In the genomic region with DNA sequence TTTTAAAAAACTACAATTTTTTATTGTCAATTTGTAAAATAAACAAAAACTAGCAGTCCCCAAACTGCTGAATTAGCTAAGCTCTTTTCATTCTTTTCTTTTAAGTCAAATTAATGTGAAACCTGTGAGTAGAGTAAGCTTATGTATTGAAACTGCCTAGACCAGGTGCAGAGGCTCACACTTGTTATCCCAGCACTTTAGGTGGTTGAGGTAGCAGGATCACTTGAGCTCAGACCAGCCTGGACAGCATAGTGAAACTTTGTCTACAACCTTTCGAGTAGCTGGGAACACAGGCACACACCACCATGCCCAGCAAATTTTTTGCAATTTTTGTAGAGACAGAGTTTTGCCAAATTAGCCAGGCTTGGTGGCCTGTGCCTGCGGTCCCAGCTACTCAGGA, we compare ENCODE assay signal across 20 cellular contexts. TPM values are rescaled to one million over a fixed set of nuclear protein-coding genes. Genes with fewer than 3 reads are reported as not detected.
DNase-seq lines count a peak whose midpoint lies in the region; ATAC-seq, FAIRE-seq and TF ChIP-seq lines count a peak whose summit lies in the region.
"Had no signal": no experiment of that assay in that cellular context is flagged by ENCODE, and none has a peak within 500 bp of the region (broad histone marks: within the 10 kb centered on the region; RNA-seq: fewer than 3 reads in every experiment).

No MANE protein-coding gene starts in this region.

- H3K4me3 ChIP-seq in HepG2 (replicated peaks in 1 of 3; ENCODE audit: insufficient read depth in 1 of 3, low read depth in 2 of 3, low read length in 3 of 3), result no peak overlapping the region
- no peak overlapping the region for H3K4me3 ChIP-seq in right lobe of liver
- no peak overlapping the region for H3K4me3 ChIP-seq in MG63
- H3K4me3 ChIP-seq in esophagus muscularis mucosa, result no peak overlapping the region

- ATAC-seq in HepG2 (peak; percentile 54), right lobe of liver (no peak), HG02798 (IDR thresholded peaks at IDR 0.05; ENCODE audit: poor library complexity, unreplicated experiment) (peak; percentile 58), GM21528 (IDR thresholded peaks at IDR 0.05; ENCODE audit: low FRiP score, unreplicated experiment) (no peak)

- peaks cover 29% of the 10 kb centered on the region for H3K79me2 ChIP-seq in HepG2 (ENCODE audit: insufficient read depth, low read length)

- TF ChIP-seq POLR2A in HepG2 (IDR thresholded peaks at IDR 0.05; ENCODE audit: insufficient read depth in 1 of 2, low read depth in 2 of 2, low read length in 2 of 2) (no peak), right lobe of liver (IDR thresholded peaks at IDR 0.05) (no peak), esophagus muscularis mucosa (IDR thresholded peaks at IDR 0.05; ENCODE audit: low read depth) (no peak)

- H3K9me3 ChIP-seq in HepG2 (ENCODE audit: low read length), result peaks cover 21% of the 10 kb centered on the region
- H3K9me3 ChIP-seq in right lobe of liver, result no peaks in the 10 kb centered on the region
- peaks cover 3% of the 10 kb centered on the region; the same call in 1 of the 2 replicates for H3K9me3 ChIP-seq in MG63
- peaks cover 0 to 12% (median 4%) of the 10 kb centered on the region in 4 donors for H3K9me3 ChIP-seq in esophagus muscularis mucosa

- H2AFZ ChIP-seq in HepG2 (ENCODE audit: low read length), result no peak overlapping the region

- H3K27ac ChIP-seq in HepG2 (ENCODE audit: extremely low read length, insufficient read depth, low read length), result no peak overlapping the region
- no peak overlapping the region for H3K27ac ChIP-seq in right lobe of liver
- no peak overlapping the region for H3K27ac ChIP-seq in esophagus muscularis mucosa (replicated peaks in 1 of 4)
- H3K27ac ChIP-seq: C4-2B had no signal

- FAIRE-seq in HepG2 (lab: Jason Lieb, UNC) (no peak), HTR-8/SVneo (lab: Jason Lieb, UNC) (peak; percentile 38)
- FAIRE-seq: D721Med had no signal

- intact Hi-C loops in HepG2 (cut with micrococcal nuclease; ENCODE audit: unreplicated experiment) (no loop called here), right lobe of liver (cut with DNase I) (no loop called here), esophagus muscularis mucosa (cut with DNase I) (no loop called here)

- H3K4me1 ChIP-seq in HepG2 (ENCODE audit: insufficient read depth, low read length) (no peaks in the 10 kb centered on the region), right lobe of liver (no peaks in the 10 kb centered on the region), esophagus muscularis mucosa (no peaks in the 10 kb centered on the region)

- in situ Hi-C loops in HepG2 (cut with HindIII; ENCODE audit: extremely low pct_ligation_motif_present, low pct_unique_long_range_greater_than_20kb), result no loop called here

- WGBS in HepG2 (ENCODE audit: low lambda C conversion rate), result 96% methylated on average over 2 of the region's 2 CpGs
- WGBS in right lobe of liver (ENCODE audit: insufficient coverage, low coverage, low lambda C conversion rate, missing lambda C conversion rate), result 100% methylated on average over 2 of the region's 2 CpGs
- WGBS in esophagus muscularis mucosa, result 100% methylated on average over 2 of the region's 2 CpGs

- TF ChIP-seq RAD21 in HepG2 (CRISPR knock-in tag; IDR thresholded peaks at IDR 0.05), result no peak

- DNase-seq in HepG2 (ENCODE audit: low spot score) (no peak), right lobe of liver (no peak), HTR-8/SVneo (ENCODE audit: insufficient read length, low spot score) (no peak), MG63 (no peak), esophagus muscularis mucosa (ENCODE audit: extremely low spot score) (no peak)
- DNase-seq in stimulated activated naive CD4-positive, alpha-beta T cell (lab: John Stamatoyannopoulos, UW), result no peak
- DNase-seq: DMS53, GDM1, KBM-7, NCI-H1105, NCI-H146, NCI-H2029 treated with DMSO at 0.1 percent for 48 hours, NCI-H446, NCI-H526 treated with DMSO at 0.1 percent for 48 hours, Right ventricle myocardium superior, T1000 had no signal

- POLR2A ChIA-PET in HepG2 (lab: Yijun Ruan, JAX), result interaction anchor here (0.7 kb wide), 1 partner anchor 34 kb away, joined by 3 read pairs; no protein-coding TSS in a partner anchor

- H3K36me3 ChIP-seq in HepG2 (replicated peaks in 1 of 2; ENCODE audit: control insufficient read depth in 1 of 2, insufficient read depth in 2 of 2, low read length in 2 of 2), result peaks cover 25 to 82% of the 10 kb centered on the region in 2 experiments
- peaks cover 0 to 35% (median 15%) of the 10 kb centered on the region in 4 donors for H3K36me3 ChIP-seq in right lobe of liver
- H3K36me3 ChIP-seq in MG63, result peaks cover 31% of the 10 kb centered on the region
- peaks cover 8 to 85% (median 50%) of the 10 kb centered on the region in 4 donors for H3K36me3 ChIP-seq in esophagus muscularis mucosa

- H3K27me3 ChIP-seq in HepG2 (ENCODE audit: control insufficient read depth in 1 of 2, insufficient read depth in 2 of 2, low read length in 2 of 2) (no peaks in the 10 kb centered on the region), right lobe of liver (no peaks in the 10 kb centered on the region), MG63 (no peaks in the 10 kb centered on the region), esophagus muscularis mucosa (no peaks in the 10 kb centered on the region)

- BruUV-seq in HepG2 (replicated peaks; lab: Mats Ljungman, UMichigan), result no TSS peak

- H3K4me2 ChIP-seq in HepG2 (ENCODE audit: low read depth, low read length), result no peak overlapping the region

- CTCF ChIA-PET in HepG2 (lab: Yijun Ruan, JAX; ENCODE audit: low intra/inter-chr PET ratio, low total read pairs), result no interaction called here

- H4K20me1 ChIP-seq in HepG2 (ENCODE audit: insufficient read depth, low read length), result no peaks in the 10 kb centered on the region

- no peak overlapping the region for H3K9ac ChIP-seq in HepG2 (ENCODE audit: insufficient read depth, low read depth, low read length)

- no peak for TF ChIP-seq EP300 in HepG2 (IDR thresholded peaks at IDR 0.05; ENCODE audit: low read depth in 2 of 2, low read length in 2 of 2)
- no peak for TF ChIP-seq EP300 in HepG2 (CRISPR knock-in tag; IDR thresholded peaks at IDR 0.05; ENCODE audit: borderline replicate concordance)
- no peak for TF ChIP-seq EP300 in esophagus muscularis mucosa (IDR thresholded peaks at IDR 0.05)

- TF ChIP-seq CTCF in HepG2 (CRISPR knock-in tag; IDR thresholded peaks at IDR 0.05) (no peak), right lobe of liver (IDR thresholded peaks at IDR 0.05) (no peak), esophagus muscularis mucosa (IDR thresholded peaks at IDR 0.05) (no peak)

TF ChIP-seq in HepG2, 621 proteins besides CTCF, POLR2A, EP300 and RAD21 (continues in another document):
- TF ChIP-seq TOPORS (CRISPR knock-in tag; IDR thresholded peaks at IDR 0.05), result no peak
- no peak for TF ChIP-seq CHD4 (IDR thresholded peaks at IDR 0.05; ENCODE audit: borderline replicate concordance, low read length)
- TF ChIP-seq HNF4G (IDR thresholded peaks at IDR 0.05; ENCODE audit: borderline replicate concordance, low read depth, low read length), result no peak
- no peak for TF ChIP-seq HNF4G (CRISPR knock-in tag; IDR thresholded peaks at IDR 0.05; ENCODE audit: borderline replicate concordance, low read depth)
- no peak for TF ChIP-seq NR2F1 (CRISPR knock-in tag; IDR thresholded peaks at IDR 0.05)
- TF ChIP-seq SMARCC2 (IDR thresholded peaks at IDR 0.05), result no peak
- TF ChIP-seq, protein P1, sequence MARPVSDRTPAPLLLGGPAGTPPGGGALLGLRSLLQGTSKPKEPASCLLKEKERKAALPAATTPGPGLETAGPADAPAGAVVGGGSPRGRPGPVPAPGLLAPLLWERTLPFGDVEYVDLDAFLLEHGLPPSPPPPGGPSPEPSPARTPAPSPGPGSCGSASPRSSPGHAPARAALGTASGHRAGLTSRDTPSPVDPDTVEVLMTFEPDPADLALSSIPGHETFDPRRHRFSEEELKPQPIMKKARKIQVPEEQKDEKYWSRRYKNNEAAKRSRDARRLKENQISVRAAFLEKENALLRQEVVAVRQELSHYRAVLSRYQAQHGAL (CRISPR knock-in tag; IDR thresholded peaks at IDR 0.05; ENCODE audit: not compliant biosample characterization), result no peak
- no peak for TF ChIP-seq ZNF296 (CRISPR knock-in tag; conservative IDR thresholded peaks at IDR 0.05)
- TF ChIP-seq ZNF451 (CRISPR knock-in tag; IDR thresholded peaks at IDR 0.05), result no peak
- no peak for TF ChIP-seq ZFP82 (CRISPR knock-in tag; IDR thresholded peaks at IDR 0.05; ENCODE audit: borderline replicate concordance)
- no peak for TF ChIP-seq MEF2D (CRISPR knock-in tag; IDR thresholded peaks at IDR 0.05)
- TF ChIP-seq ZNF558 (CRISPR knock-in tag; IDR thresholded peaks at IDR 0.05; ENCODE audit: borderline replicate concordance), result no peak
- no peak for TF ChIP-seq U2AF2 (IDR thresholded peaks at IDR 0.05; ENCODE audit: low read depth, low read length)
- no peak for TF ChIP-seq ISX (CRISPR knock-in tag; conservative IDR thresholded peaks at IDR 0.05)

RNA-seq across cellular contexts. Expression of a gene that starts 26.4 kb away (rescaled TPM):
- total RNA-seq in HepG2 (2016; rRNA removed; fragmentation: Illumina TruSeq; extraction: Trizol) (256 and 318 TPM in 2 replicates), right lobe of liver (10 to 100 TPM; 26.5 to 44.6 (median 34.8) TPM), esophagus muscularis mucosa (10 to 100 TPM; 29.6 to 45.7 (median 33.0) TPM)
- total RNA-seq in HepG2 (2016; cell fraction: cytosol; rRNA removed; fragmentation: Illumina TruSeq; extraction: Trizol; ENCODE audit: low read depth), result 183 and 191 TPM in 2 replicates
- total RNA-seq in HepG2 (2016; cell fraction: insoluble cytoplasmic fraction; rRNA removed; fragmentation: Illumina TruSeq; extraction: Trizol), result 264 and 346 TPM in 2 replicates
- total RNA-seq in HepG2 (2016; cell fraction: membrane; rRNA removed; fragmentation: Illumina TruSeq; extraction: Trizol), result 220 and 248 TPM in 2 replicates
- 294 and 317 TPM in 2 replicates for total RNA-seq in HepG2 (2016; cell fraction: nucleus; rRNA removed; fragmentation: Illumina TruSeq; extraction: Trizol)
- 178 and 235 TPM in 2 replicates for polyA plus RNA-seq in HepG2 (2011; rRNA removed)
- polyA plus RNA-seq in HepG2 (2011; cell fraction: cytosol; rRNA removed), result 51.8 and 79.2 TPM in 2 replicates
- polyA plus RNA-seq in HepG2 (2011; cell fraction: nucleus; rRNA removed), result 111 and 127 TPM in 2 replicates
- 114 and 153 TPM in 2 replicates for polyA plus RNA-seq in HepG2 (2012)
- polyA plus RNA-seq in HepG2 (2016; cell fraction: cytosol; fragmentation: Illumina TruSeq; extraction: Trizol; ENCODE audit: low read depth), result 135 and 148 TPM in 2 replicates
- polyA plus RNA-seq in HepG2 (2016; cell fraction: insoluble cytoplasmic fraction; fragmentation: Illumina TruSeq; extraction: Trizol; ENCODE audit: low read depth), result 293 and 325 TPM in 2 replicates
- polyA plus RNA-seq in HepG2 (2016; cell fraction: membrane; fragmentation: Illumina TruSeq; extraction: Trizol; ENCODE audit: low read depth), result 190 and 203 TPM in 2 replicates
- 291 and 292 TPM in 2 replicates for polyA plus RNA-seq in HepG2 (2016; cell fraction: nucleus; fragmentation: Illumina TruSeq; extraction: Trizol; ENCODE audit: insufficient read depth, low read depth)
- polyA minus RNA-seq in HepG2 (2011; rRNA and poly(A)+ RNA removed; ENCODE audit: low replicate concordance), result 24.4 and 68.1 TPM in 2 replicates
- polyA minus RNA-seq in HepG2 (2011; cell fraction: cytosol; rRNA and poly(A)+ RNA removed), result 92.9 and 94.7 TPM in 2 replicates
- polyA minus RNA-seq in HepG2 (2011; cell fraction: nucleus; rRNA and poly(A)+ RNA removed), result 849 and 949 TPM in 2 replicates
- total RNA-seq in MG63 (2014; rRNA removed; shearing (Covaris generic); ENCODE audit: low replicate concordance), result 43.6 and 57.4 TPM in 2 replicates

Comparison
In these comparisons a context has a peak if more than half of its experiments do, and no peak if none do; other contexts are left out.
1. ATAC-seq: peak in HepG2 (single experiment) and HG02798 (single experiment); none in right lobe of liver (0 of 4) and GM21528 (single experiment).